Comparison of ENCODE assay signal across 1 cellular context in the genomic region with DNA sequence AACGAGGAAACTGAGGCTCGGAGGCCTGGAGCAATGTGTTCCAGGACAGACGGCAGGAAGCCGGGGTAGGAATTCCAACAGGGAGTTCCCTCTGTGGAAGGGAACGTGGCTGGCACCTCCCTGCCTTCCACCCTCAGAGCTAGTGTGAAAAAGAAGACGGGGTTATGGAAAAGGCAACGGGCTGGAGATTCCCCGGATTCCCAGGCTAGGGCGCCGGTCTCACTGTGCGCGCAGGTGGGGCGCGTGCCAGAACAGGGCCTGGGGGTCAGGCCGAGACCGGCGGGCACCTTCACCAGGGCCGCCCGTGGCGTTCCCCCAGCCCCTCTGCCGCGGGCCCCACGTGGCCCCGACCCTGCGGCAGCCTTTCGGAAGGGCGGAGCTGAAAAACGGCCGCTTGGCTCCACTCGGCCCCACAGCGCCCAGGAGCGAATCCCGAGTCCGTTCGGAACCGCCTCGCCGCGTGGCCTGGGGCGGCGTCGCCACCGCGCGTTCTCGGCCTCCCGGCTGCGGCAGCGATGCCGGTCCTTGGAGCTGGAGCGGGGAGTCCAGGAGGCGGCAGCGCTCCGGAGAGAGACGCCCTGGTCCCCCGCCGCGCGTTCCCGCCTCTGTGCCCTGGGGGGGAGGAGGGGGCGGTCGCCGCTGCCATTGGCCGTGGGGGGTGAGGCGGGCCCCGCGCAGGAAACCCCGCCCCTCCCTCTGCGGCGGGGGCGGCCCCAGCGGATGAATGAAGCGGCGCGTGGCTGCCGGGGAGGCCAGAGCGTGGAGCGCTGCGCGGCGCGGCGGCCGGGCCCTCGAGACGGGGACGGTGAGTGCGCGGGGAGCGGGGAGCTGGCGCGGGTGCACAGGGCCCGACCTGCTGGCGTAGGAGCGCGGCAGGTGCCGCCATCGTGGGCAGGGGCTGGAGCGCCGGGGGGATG.
A peak's percentile ranks its signal among the peaks of the same experiment; 100 is the strongest.
TF ChIP-seq lines count a peak whose summit lies in the region.

TSS of gene SLCO4A1 (plus strand) at position 755 of the 917 bp plus-strand sequence. CDS start 13,952 bp downstream, outside the sequence.

TF ChIP-seq in HepG2, 621 proteins besides CTCF, POLR2A, EP300 and RAD21 (continued from another document):
- TF ChIP-seq HIVEP1 (CRISPR knock-in tag; IDR thresholded peaks at IDR 0.05) = peak; percentile 55; the same call in 1 of the 2 replicates
- no peak for TF ChIP-seq ZFP36L2 (CRISPR knock-in tag; IDR thresholded peaks at IDR 0.05)
- TF ChIP-seq SOX6 (IDR thresholded peaks at IDR 0.05) = no peak
- TF ChIP-seq SOX6 (CRISPR knock-in tag; IDR thresholded peaks at IDR 0.05) = no peak; the same call in 1 of the 2 replicates
- TF ChIP-seq ZSCAN29 (CRISPR knock-in tag; conservative IDR thresholded peaks at IDR 0.05) = peak; percentile 91
- TF ChIP-seq RFXANK (CRISPR knock-in tag; IDR thresholded peaks at IDR 0.05) = no peak
- TF ChIP-seq RBFOX2 (IDR thresholded peaks at IDR 0.05; ENCODE audit: low read depth, low read length) = peak; percentile 91
- TF ChIP-seq ZNF281 (CRISPR knock-in tag; IDR thresholded peaks at IDR 0.05; ENCODE audit: borderline replicate concordance) = peak; percentile 27; the same call in 1 of the 2 replicates
- TF ChIP-seq ZNF589 (CRISPR knock-in tag; conservative IDR thresholded peaks at IDR 0.05) = 0 out of 2 replicates have a peak, but pooled peaks have one; percentile 53
- TF ChIP-seq ZNF225 (CRISPR knock-in tag; IDR thresholded peaks at IDR 0.05) = peak; percentile 92
- TF ChIP-seq ZNF468 (CRISPR knock-in tag; IDR thresholded peaks at IDR 0.05) = 0 out of 2 replicates have a peak, but pooled peaks have one; percentile 73
- peak; percentile 58; the same call in 1 of the 2 replicates for TF ChIP-seq NR2C2 (CRISPR knock-in tag; IDR thresholded peaks at IDR 0.05; ENCODE audit: borderline replicate concordance)
- TF ChIP-seq ZFP41 (CRISPR knock-in tag; IDR thresholded peaks at IDR 0.05; ENCODE audit: borderline replicate concordance) = peak; percentile 71; the same call in 1 of the 2 replicates
- peak; percentile 83; the same call in 1 of the 2 replicates for TF ChIP-seq TBP (CRISPR knock-in tag; IDR thresholded peaks at IDR 0.05)
- TF ChIP-seq HNRNPLL (IDR thresholded peaks at IDR 0.05; ENCODE audit: low read depth, low read length, poor library complexity, severe bottlenecking) = peak; percentile 55
- peak; percentile 59; the same call in 1 of the 2 replicates for TF ChIP-seq ONECUT2 (CRISPR knock-in tag; IDR thresholded peaks at IDR 0.05)
- TF ChIP-seq ZNF354B (CRISPR knock-in tag; IDR thresholded peaks at IDR 0.05) = peak; percentile 98
- TF ChIP-seq ZNF687 (CRISPR knock-in tag; IDR thresholded peaks at IDR 0.05) = peak; percentile 95
- peak; percentile 55; the same call in 1 of the 2 replicates for TF ChIP-seq TP53 (CRISPR knock-in tag; conservative IDR thresholded peaks at IDR 0.05)
- TF ChIP-seq HCFC1 (IDR thresholded peaks at IDR 0.05; ENCODE audit: low read depth, low read length) = no peak
- TF ChIP-seq ZNF547 (CRISPR knock-in tag; IDR thresholded peaks at IDR 0.05) = peak; percentile 60
- TF ChIP-seq ZBTB46 (CRISPR knock-in tag; IDR thresholded peaks at IDR 0.05; ENCODE audit: borderline replicate concordance) = no peak
- TF ChIP-seq ZBTB33 (CRISPR knock-in tag; IDR thresholded peaks at IDR 0.05) = no peak
- TF ChIP-seq, protein P1, sequence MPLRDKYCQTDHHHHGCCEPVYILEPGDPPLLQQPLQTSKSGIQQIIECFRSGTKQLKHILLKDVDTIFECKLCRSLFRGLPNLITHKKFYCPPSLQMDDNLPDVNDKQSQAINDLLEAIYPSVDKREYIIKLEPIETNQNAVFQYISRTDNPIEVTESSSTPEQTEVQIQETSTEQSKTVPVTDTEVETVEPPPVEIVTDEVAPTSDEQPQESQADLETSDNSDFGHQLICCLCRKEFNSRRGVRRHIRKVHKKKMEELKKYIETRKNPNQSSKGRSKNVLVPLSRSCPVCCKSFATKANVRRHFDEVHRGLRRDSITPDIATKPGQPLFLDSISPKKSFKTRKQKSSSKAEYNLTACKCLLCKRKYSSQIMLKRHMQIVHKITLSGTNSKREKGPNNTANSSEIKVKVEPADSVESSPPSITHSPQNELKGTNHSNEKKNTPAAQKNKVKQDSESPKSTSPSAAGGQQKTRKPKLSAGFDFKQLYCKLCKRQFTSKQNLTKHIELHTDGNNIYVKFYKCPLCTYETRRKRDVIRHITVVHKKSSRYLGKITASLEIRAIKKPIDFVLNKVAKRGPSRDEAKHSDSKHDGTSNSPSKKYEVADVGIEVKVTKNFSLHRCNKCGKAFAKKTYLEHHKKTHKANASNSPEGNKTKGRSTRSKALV (CRISPR knock-in tag; IDR thresholded peaks at IDR 0.05) = peak; percentile 80; the same call in 1 of the 2 replicates
